8 cellular contexts compared by ENCODE assay signal in genomic region chr14:37230551-37231194, GRCh38. TPM values are rescaled to one million over a fixed set of nuclear protein-coding genes. Genes with fewer than 3 reads are reported as not detected.
DNase-seq lines count a peak whose midpoint lies in the region; ATAC-seq and TF ChIP-seq lines count a peak whose summit lies in the region.

No MANE protein-coding gene starts in this region.

- H3K4me3 ChIP-seq in thyroid gland (replicated peaks in 1 of 3): no peak overlapping the region

- intact Hi-C loops in thyroid gland (cut with DNase I): no loop called here

- no peak for TF ChIP-seq POLR2A in thyroid gland (IDR thresholded peaks at IDR 0.05)

- H3K4me1 ChIP-seq in thyroid gland: no peaks in the 10 kb centered on the region

- WGBS in thyroid gland, 2 donors: 54 to 58% methylated on average over 5 of the region's 5 CpGs

- DNase-seq in AG08396 (ENCODE audit: low spot score) (peak; percentile 34), NCI-H226 (peak; percentile 1), amniotic stem cell (lab: John Stamatoyannopoulos, UW) (peak; percentile 87), iPS-NIHi7 (ENCODE audit: extremely low spot score) (peak; percentile 30), thyroid gland (no peak), epidermal melanocyte (ENCODE audit: insufficient read length, low spot score) (no peak)

- ATAC-seq in GM18502 (IDR thresholded peaks at IDR 0.05; ENCODE audit: poor library complexity, unreplicated experiment) (peak; percentile 75), HG03354 (IDR thresholded peaks at IDR 0.05; ENCODE audit: poor library complexity, severe bottlenecking, unreplicated experiment) (peak; percentile 75)

- no peaks in the 10 kb centered on the region for H3K27me3 ChIP-seq in thyroid gland

- no peak overlapping the region for H3K27ac ChIP-seq in thyroid gland

- H3K9me3 ChIP-seq in thyroid gland: no peaks in the 10 kb centered on the region

- no peaks in the 10 kb centered on the region for H3K36me3 ChIP-seq in thyroid gland

- peak in 5 of 6 experiments; percentile 41 to 77 (median 64) for TF ChIP-seq CTCF in thyroid gland (IDR thresholded peaks at IDR 0.05)

RNA-seq across cellular contexts. Expression of gene MIPOL1, which starts 32.9 kb away (rescaled TPM):
- 10 to 100 TPM; 17.0 to 43.4 (median 30.2) TPM for total RNA-seq in thyroid gland

RNA-seq across cellular contexts. Expression of gene SLC25A21, which starts 58.3 kb away (rescaled TPM):
- 1 to 10 TPM in 1 of 4 donors, under 1 TPM in 3; 0.29 to 1.4 (median 0.60) TPM for total RNA-seq in thyroid gland

Comparison
In these comparisons a context has a peak if more than half of its experiments do, and no peak if none do; other contexts are left out.
1. DNase-seq: peak in AG08396 (single experiment), NCI-H226 (single experiment), amniotic stem cell (single experiment) and iPS-NIHi7 (single experiment); none in thyroid gland (0 of 2) and epidermal melanocyte (single experiment).